In genomic region chr6:151254451-151255081, GRCh38 we compare ENCODE assay signal across 9 cellular contexts. TPM values are rescaled to one million over a fixed set of nuclear protein-coding genes. Genes with fewer than 3 reads are reported as not detected.
DNase-seq lines count a peak whose midpoint lies in the region; ATAC-seq and TF ChIP-seq lines count a peak whose summit lies in the region.
"Had no signal": no experiment of that assay in that cellular context is flagged by ENCODE, and none has a peak within 500 bp of the region (broad histone marks: within the 10 kb centered on the region; RNA-seq: fewer than 3 reads in every experiment).

No MANE protein-coding gene starts in this region.

- H3K36me3 ChIP-seq in HAP-1 (replicated peaks) (no peaks in the 10 kb centered on the region), body of pancreas (replicated peaks in 1 of 2; ENCODE audit: insufficient read depth in 1 of 2, low read depth in 2 of 2) (no peaks in the 10 kb centered on the region), kidney epithelial cell (ENCODE audit: control insufficient read depth, insufficient read depth, low read length) (no peaks in the 10 kb centered on the region), thoracic aorta (no peaks in the 10 kb centered on the region)

- no peak overlapping the region for H3K4me3 ChIP-seq in HAP-1
- H3K4me3 ChIP-seq in body of pancreas: no peak overlapping the region
- H3K4me3 ChIP-seq in kidney epithelial cell (ENCODE audit: low read depth, low read length): no peak overlapping the region
- H3K4me3 ChIP-seq in thoracic aorta: peak overlapping the region; percentile 48

- DNase-seq in HAP-1 (ENCODE audit: low spot score in 2 of 2) (peak; percentile 21 to 81), body of pancreas (no peak), kidney epithelial cell (ENCODE audit: low read depth) (peak; percentile 39), thoracic aorta (ENCODE audit: low spot score) (no peak), hypothalamus (lab: John Stamatoyannopoulos, UW) (no peak), NCI-H1105 (lab: John Stamatoyannopoulos, UW) (no peak), cerebellar nuclear complex (lab: John Stamatoyannopoulos, UW) (no peak)
- DNase-seq: stimulated activated CD4-positive, alpha-beta T cell treated with anti-CD3 and anti-CD28 coated beads, Interleukin-1b, Interleukin-23, amount 100 ng/mL, for 48 hours had no signal

- peak overlapping the region in 3 of 4 donors; percentile 7 to 61 (median 19) for H3K27ac ChIP-seq in body of pancreas
- H3K27ac ChIP-seq in thoracic aorta: peak overlapping the region; percentile 8 to 9

- peak; percentile 71 for ATAC-seq in body of pancreas
- ATAC-seq in thoracic aorta (ENCODE audit: insufficient number of reproducible peaks, low FRiP score, low read depth): no peak
- no peak for ATAC-seq in HG02970 (IDR thresholded peaks at IDR 0.05; ENCODE audit: low FRiP score, unreplicated experiment)

- peaks cover 31% of the 10 kb centered on the region for H3K4me1 ChIP-seq in HAP-1
- H3K4me1 ChIP-seq in body of pancreas: no peaks in the 10 kb centered on the region
- peaks cover 0 to 32% of the 10 kb centered on the region in 2 donors for H3K4me1 ChIP-seq in thoracic aorta (ENCODE audit: control insufficient read depth in 1 of 2, low read depth in 2 of 2)

- H3K9me3 ChIP-seq in HAP-1 (no peaks in the 10 kb centered on the region), body of pancreas (no peaks in the 10 kb centered on the region), thoracic aorta (no peaks in the 10 kb centered on the region)

- H3K27me3 ChIP-seq in HAP-1 (ENCODE audit: low read depth) (no peaks in the 10 kb centered on the region), body of pancreas (no peaks in the 10 kb centered on the region), kidney epithelial cell (ENCODE audit: control insufficient read depth, insufficient read depth, low read length) (no peaks in the 10 kb centered on the region), thoracic aorta (replicated peaks; ENCODE audit: insufficient read depth) (no peaks in the 10 kb centered on the region)

- 38 to 52% methylated on average over 14 of the region's 14 CpGs for WGBS in body of pancreas, 2 donors

- in situ Hi-C loops in HAP-1 (cut with MboI; ENCODE audit: low sequenced_read_pairs): no loop called here

- intact Hi-C loops in body of pancreas (cut with DNase I): no loop called here

- no peak for TF ChIP-seq POLR2A in body of pancreas (IDR thresholded peaks at IDR 0.05)

- TF ChIP-seq CTCF in body of pancreas (IDR thresholded peaks at IDR 0.05): no peak
- TF ChIP-seq CTCF in kidney epithelial cell (IDR thresholded peaks at IDR 0.05; ENCODE audit: insufficient read depth, low read length, poor library complexity, severe bottlenecking): no peak
- TF ChIP-seq CTCF in thoracic aorta (IDR thresholded peaks at IDR 0.05): no peak

RNA-seq across cellular contexts. Expression of gene AKAP12, which starts 14.8 kb away (rescaled TPM):
- total RNA-seq in body of pancreas (10 to 100 TPM; 25.2 to 49.1 TPM), kidney epithelial cell (526 and 581 TPM in 2 replicates), thoracic aorta (100 to 1,000 TPM; 102 to 167 TPM)

Comparison
In these comparisons a context has a peak if more than half of its experiments do, and no peak if none do; other contexts are left out.
1. DNase-seq: peak in HAP-1 (2 of 2) and kidney epithelial cell (single experiment); none in body of pancreas (0 of 4), thoracic aorta (single experiment), hypothalamus (0 of 51), NCI-H1105 (single experiment) and cerebellar nuclear complex (0 of 2).